In the genomic region with DNA sequence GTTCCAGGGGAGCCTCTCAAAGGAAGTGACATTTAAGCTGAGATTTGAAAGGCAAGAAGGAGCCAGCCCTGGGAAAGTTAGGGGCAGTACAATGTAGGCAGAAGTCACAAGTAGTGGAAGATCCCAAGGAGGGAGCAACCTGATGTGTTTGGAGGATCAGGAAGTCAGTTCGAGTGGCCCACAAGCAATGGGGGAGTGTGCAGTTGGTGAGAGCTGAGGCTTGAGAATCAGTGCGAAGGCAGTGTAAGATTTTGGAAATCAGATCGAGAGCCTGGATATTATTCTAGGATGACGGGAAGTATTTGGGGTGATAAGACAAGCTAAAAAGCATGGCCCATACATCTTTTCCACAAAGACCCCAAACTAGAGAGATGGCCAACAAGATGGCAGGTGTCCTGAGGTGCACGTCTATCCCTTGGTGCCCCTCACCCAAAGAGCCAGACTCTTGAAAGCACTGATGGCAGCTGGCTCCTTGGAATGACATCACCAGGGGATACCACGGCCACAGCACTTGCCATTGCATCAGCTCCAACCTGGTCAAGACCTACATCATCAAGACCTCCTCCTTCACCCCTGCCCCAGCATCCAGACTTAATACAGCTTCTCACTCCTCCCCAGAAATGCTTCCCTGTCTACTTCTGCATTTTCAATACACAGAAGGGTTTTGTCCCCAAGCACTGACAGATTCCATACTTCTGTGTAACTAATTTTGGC, we compare ENCODE assay signal across 11 cellular contexts.
DNase-seq lines count a peak whose midpoint lies in the region; ATAC-seq and TF ChIP-seq lines count a peak whose summit lies in the region.
"Had no signal": no experiment of that assay in that cellular context is flagged by ENCODE, and none has a peak within 500 bp of the region (broad histone marks: within the 10 kb centered on the region; RNA-seq: fewer than 3 reads in every experiment).

No MANE protein-coding gene starts in this region.

- WGBS in gastroesophageal sphincter (ENCODE audit: low coverage in 1 of 2), 2 donors, result 91 to 96% methylated on average over 5 to 6 of the region's 6 CpGs

- no peak for TF ChIP-seq POLR2A in gastroesophageal sphincter (IDR thresholded peaks at IDR 0.05)

- no peaks in the 10 kb centered on the region for H3K9me3 ChIP-seq in right atrium auricular region
- no peaks in the 10 kb centered on the region for H3K9me3 ChIP-seq in gastroesophageal sphincter

- H3K27me3 ChIP-seq in right atrium auricular region, result no peaks in the 10 kb centered on the region
- H3K27me3 ChIP-seq in gastroesophageal sphincter, result no peaks in the 10 kb centered on the region

- ATAC-seq in GM18517 (IDR thresholded peaks at IDR 0.05; ENCODE audit: unreplicated experiment), result peak; percentile 33
- peak; percentile 11 for ATAC-seq in GM21619 (IDR thresholded peaks at IDR 0.05; ENCODE audit: unreplicated experiment)
- ATAC-seq in gastroesophageal sphincter, result no peak

- DNase-seq in KBM-7 (peak; percentile 82), right atrium auricular region (ENCODE audit: low spot score) (no peak), GOT3 (lab: John Stamatoyannopoulos, UW) (no peak), NCI-H446 (lab: John Stamatoyannopoulos, UW) (no peak), G401 (ENCODE audit: low spot score) (no peak)
- DNase-seq: activated T-cell treated with anti-CD3 and anti-CD28 coated beads, Interleukin-2, amount 50 U/mL, for 48 hours had no signal

- in situ Hi-C loops in KBM-7 (cut with MboI; ENCODE audit: low pct_unique_long_range_greater_than_20kb, low sequenced_read_pairs), result no loop called here
- in situ Hi-C loops in G401 (cut with HindIII; ENCODE audit: low sequenced_read_pairs), result no loop called here

- TF ChIP-seq EP300 in gastroesophageal sphincter (IDR thresholded peaks at IDR 0.05), result no peak

- H3K36me3 ChIP-seq in right atrium auricular region, result no peaks in the 10 kb centered on the region
- H3K36me3 ChIP-seq in gastroesophageal sphincter, result no peaks in the 10 kb centered on the region

- H3K27ac ChIP-seq in right atrium auricular region (peak overlapping the region; percentile 62 to 70), gastroesophageal sphincter (no peak overlapping the region)
- H3K27ac ChIP-seq: epithelial cell of prostate, RWPE1 had no signal

- no peak overlapping the region for H3K4me3 ChIP-seq in right atrium auricular region
- H3K4me3 ChIP-seq in gastroesophageal sphincter, result no peak overlapping the region

- H3K4me1 ChIP-seq in right atrium auricular region, result peaks cover 0 to 22% of the 10 kb centered on the region in 2 donors
- peaks cover 4 to 10% (median 6%) of the 10 kb centered on the region in 3 donors for H3K4me1 ChIP-seq in gastroesophageal sphincter

- TF ChIP-seq CTCF in right atrium auricular region (IDR thresholded peaks at IDR 0.05) (no peak), gastroesophageal sphincter (IDR thresholded peaks at IDR 0.05) (no peak)

Comparison
In these comparisons a context has a peak if more than half of its experiments do, and no peak if none do; other contexts are left out.
1. H3K27ac ChIP-seq: peak in right atrium auricular region (2 of 2); none in gastroesophageal sphincter (0 of 4).